ENCODE assay signal across 8 cellular contexts in the genomic region with DNA sequence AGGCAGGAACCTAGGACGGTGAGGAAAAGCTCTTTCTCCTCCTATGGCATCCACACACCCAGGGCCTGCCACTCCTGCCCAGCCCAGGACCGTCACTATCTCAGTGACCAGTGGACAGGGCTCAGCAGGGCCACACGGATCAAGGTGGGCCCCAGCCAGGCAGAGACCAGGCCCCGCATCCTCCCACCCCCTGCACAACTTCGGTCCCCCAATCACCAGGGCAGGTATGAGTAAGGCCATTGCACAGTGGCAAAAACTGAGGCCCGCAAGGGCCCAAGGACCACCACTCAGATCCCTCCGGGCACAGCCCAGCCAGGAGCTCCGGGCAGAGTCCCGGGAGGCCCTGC. TPM values are rescaled to one million over a fixed set of nuclear protein-coding genes. Genes with fewer than 3 reads are reported as not detected.
A peak's percentile ranks its signal among the peaks of the same experiment; 100 is the strongest.
DNase-seq lines count a peak whose midpoint lies in the region; ATAC-seq and TF ChIP-seq lines count a peak whose summit lies in the region.

No MANE protein-coding gene starts in this region.

- H3K27ac ChIP-seq in MM.1S (ENCODE audit: low read length): no peak overlapping the region

- H3K79me2 ChIP-seq in MM.1S (ENCODE audit: low read length): no peaks in the 10 kb centered on the region

- peak overlapping the region; percentile 28; the same call in 1 of the 2 replicates for H3K4me3 ChIP-seq in BJ (ENCODE audit: low read depth, low read length)
- H3K4me3 ChIP-seq in MM.1S (ENCODE audit: low read length): peak overlapping the region; percentile 63; the same call in 1 of the 2 replicates
- peak overlapping the region; percentile 41 for H3K4me3 ChIP-seq in fibroblast of mammary gland (ENCODE audit: control insufficient read depth, low read depth, low read length)

- H3K27me3 ChIP-seq in BJ (ENCODE audit: control insufficient read depth, insufficient read depth, low read length): 0 out of 2 replicates have a peak, but pooled peaks cover 1% of the 10 kb centered on the region
- no peaks in the 10 kb centered on the region for H3K27me3 ChIP-seq in MM.1S (replicated peaks; ENCODE audit: insufficient read depth, low read length)

- DNase-seq in BJ (ENCODE audit: low read depth) (no peak), MM.1S (no peak), fibroblast of mammary gland (ENCODE audit: low read depth) (no peak), omental fat pad (ENCODE audit: low spot score) (no peak), HPDE6-E6E7 (ENCODE audit: extremely low spot score) (no peak), SKM-1 (lab: John Stamatoyannopoulos, UW; ENCODE audit: unreplicated experiment) (no peak), NCI-H69 (lab: John Stamatoyannopoulos, UW) (no peak), RKO (ENCODE audit: low spot score) (no peak)

- H3K9me3 ChIP-seq in MM.1S (replicated peaks; ENCODE audit: insufficient read depth, low read length): no peaks in the 10 kb centered on the region

- H4K20me1 ChIP-seq in MM.1S (ENCODE audit: insufficient read depth, low read length): no peaks in the 10 kb centered on the region

- TF ChIP-seq CTCF in BJ (IDR thresholded peaks at IDR 0.05; ENCODE audit: insufficient read depth, low read depth, low read length) (no peak), MM.1S (IDR thresholded peaks at IDR 0.05; ENCODE audit: low read length) (no peak), fibroblast of mammary gland (conservative IDR thresholded peaks at IDR 0.05; ENCODE audit: control insufficient read depth, insufficient read depth, low read depth, low read length) (no peak), omental fat pad (IDR thresholded peaks at IDR 0.05) (no peak)

- CTCF ChIA-PET in BJ (lab: Yijun Ruan, JAX): interaction anchor here (0.7 to 15.8 kb wide), 15 partner anchors 9 to 443 kb away, joined by 3 to 316 read pairs (median 8); a partner anchor contains a TSS

- H2AFZ ChIP-seq in MM.1S (ENCODE audit: low read length): peak overlapping the region; percentile 98; the same call in 1 of the 2 replicates

- H3F3A ChIP-seq in MM.1S (ENCODE audit: insufficient read depth, low read length): no peaks in the 10 kb centered on the region

- H3K36me3 ChIP-seq in BJ (ENCODE audit: control insufficient read depth, insufficient read depth, low read length) (no peaks in the 10 kb centered on the region), MM.1S (replicated peaks; ENCODE audit: insufficient read depth, low read length) (no peaks in the 10 kb centered on the region)

- POLR2A ChIA-PET in BJ (lab: Charles Lee): no interaction called here

- peak overlapping the region; percentile 99 for H3K4me2 ChIP-seq in MM.1S (ENCODE audit: low read depth, low read length)

- H3K9me2 ChIP-seq in MM.1S (replicated peaks; ENCODE audit: insufficient read depth, low read length): no peaks in the 10 kb centered on the region

- H3K9ac ChIP-seq in MM.1S (ENCODE audit: low read length): no peak overlapping the region

- H3K4me1 ChIP-seq in MM.1S (ENCODE audit: low read length): no peaks in the 10 kb centered on the region

- ATAC-seq in omental fat pad (ENCODE audit: low FRiP score): peak; percentile 3

RNA-seq across cellular contexts. Expression of a gene that starts 30.3 kb away (rescaled TPM):
- polyA plus RNA-seq in BJ (2011; rRNA removed): 112 and 179 TPM in 2 replicates
- polyA minus RNA-seq in BJ (2011; rRNA and poly(A)+ RNA removed): 46.1 and 60.1 TPM in 2 replicates
- 100 to 1,000 TPM in 1 of 4 donors, 10 to 100 TPM in 3; 62.4 to 120 (median 85.3) TPM for total RNA-seq in omental fat pad
